In genomic region chrX:103628386-103629290, GRCh38 we compare ENCODE assay signal across 8 cellular contexts. TPM values are rescaled to one million over a fixed set of nuclear protein-coding genes. Genes with fewer than 3 reads are reported as not detected.
DNase-seq lines count a peak whose midpoint lies in the region; TF ChIP-seq lines count a peak whose summit lies in the region.

TSS of gene TCEAL1 (plus strand) at chrX:103628975. CDS start at chrX:103629917, 942 bp downstream.

- peak within 1 kb of the TSS; percentile 75 to 88 (median 85) for H3K27ac ChIP-seq in spleen

- H3K27me3 ChIP-seq in HAP-1 (ENCODE audit: low read depth) (no peaks in the 10 kb centered on the region), spleen (replicated peaks in 1 of 7) (peaks cover 0 to 8% (median 0%) of the 10 kb centered on the region in 7 donors)

- H3K36me3 ChIP-seq in HAP-1 (replicated peaks) (no peaks in the 10 kb centered on the region), spleen (no peaks in the 10 kb centered on the region)

- H3K4me1 ChIP-seq in HAP-1, result peaks cover 16% of the 10 kb centered on the region
- H3K4me1 ChIP-seq in spleen, result peaks cover 0 to 19% (median 6%) of the 10 kb centered on the region in 6 donors

- no peak for DNase-seq in GM12864 (ENCODE audit: low read depth)
- peak; percentile 51 to 79 for DNase-seq in HAP-1 (ENCODE audit: low spot score in 2 of 2)
- DNase-seq in NAMALWA (ENCODE audit: low spot score), result peak; percentile 46
- DNase-seq in T-helper 2 cell, result peak in 3 of 5 experiments; percentile 22 to 56 (median 30)
- peak; percentile 36 for DNase-seq in choroid plexus epithelial cell (ENCODE audit: low read depth)
- peak; percentile 42 for DNase-seq in kidney tubule cell (ENCODE audit: low spot score)
- peak; percentile 86 for DNase-seq in spleen
- DNase-seq in dedifferentiated amniotic fluid mesenchymal stem cell (ENCODE audit: extremely low spot score), result no peak

- in situ Hi-C loops in HAP-1 (cut with MboI; ENCODE audit: low sequenced_read_pairs), result no loop called here

- intact Hi-C loops in spleen (cut with DNase I; ENCODE audit: low total_unique reads), result no loop called here

- TF ChIP-seq CTCF in GM12864 (IDR thresholded peaks at IDR 0.05; ENCODE audit: low read depth, low read length, missing control alignments) (no peak), choroid plexus epithelial cell (conservative IDR thresholded peaks at IDR 0.05; ENCODE audit: low read depth, low read length) (no peak), spleen (IDR thresholded peaks at IDR 0.05 in 8 of 11, conservative IDR thresholded peaks at IDR 0.05 in 3 of 11) (peak in 2 of 11 experiments; percentile 6 to 23)

- 2 to 29% (median 3%) methylated on average over 23 to 31 of the region's 31 CpGs for WGBS in spleen, 5 donors

- H3K9me3 ChIP-seq in HAP-1 (no peaks in the 10 kb centered on the region), spleen (no peaks in the 10 kb centered on the region)

- TF ChIP-seq POLR2A in spleen (IDR thresholded peaks at IDR 0.05), result no peak

- H3K4me3 ChIP-seq in GM12864 (ENCODE audit: low read depth, low read length), result peak within 1 kb of the TSS; percentile 66
- H3K4me3 ChIP-seq in HAP-1, result peak within 1 kb of the TSS; percentile 72
- peak within 1 kb of the TSS; percentile 70 for H3K4me3 ChIP-seq in choroid plexus epithelial cell (ENCODE audit: low read depth, low read length)
- H3K4me3 ChIP-seq in spleen, result peak within 1 kb of the TSS; percentile 50 to 72 (median 56)

RNA-seq across cellular contexts. Expression of gene TCEAL1, which starts in this region (rescaled TPM):
- 10 to 100 TPM; 14.8 to 71.5 (median 30.5) TPM for total RNA-seq in spleen
- 10 to 100 TPM; 27.9 to 44.1 (median 29.1) TPM for polyA plus RNA-seq in spleen

Comparison
In these comparisons a context has a peak if more than half of its experiments do, and no peak if none do; other contexts are left out.
1. DNase-seq: peak in HAP-1 (2 of 2), NAMALWA (single experiment), T-helper 2 cell (3 of 5), choroid plexus epithelial cell (single experiment), kidney tubule cell (single experiment) and spleen (single experiment); none in GM12864 (single experiment) and dedifferentiated amniotic fluid mesenchymal stem cell (single experiment).
2. Peak in every context shown above with its lines, with median percentiles within 50 percentile points of each other: H3K4me3 ChIP-seq.